Comparison of ENCODE assay signal across 33 cellular contexts in genomic region chr11:124825876-124826275, GRCh38.
"Had no signal": no experiment of that assay in that cellular context is flagged by ENCODE, and none has a peak within 500 bp of the region (broad histone marks: within the 10 kb centered on the region; RNA-seq: fewer than 3 reads in every experiment).

No MANE protein-coding gene starts in this region.

- H3K27me3 ChIP-seq: ascending aorta, breast epithelium had no signal

- H3K27ac ChIP-seq: ascending aorta, breast epithelium, esophagus squamous epithelium, gastroesophageal sphincter, WERI-Rb-1 had no signal

- H3K4me3 ChIP-seq: ascending aorta, breast epithelium, esophagus squamous epithelium, gastroesophageal sphincter had no signal

- DNase-seq: activated B cell treated with CpG ODN at 0.5 μM for 24 hours; activated CD4-positive, alpha-beta T cell treated with anti-CD3 and anti-CD28 coated beads for 48 hours; activated CD4-positive, alpha-beta T cell treated with anti-CD3 and anti-CD28 coated beads, Interleukin-2, amount 50 U/mL, for 1 hour; activated CD4-positive, alpha-beta T cell treated with anti-CD3 and anti-CD28 coated beads, Interleukin-2, amount 50 U/mL, for 48 hours; activated CD8-positive, alpha-beta memory T cell treated with anti-CD3 and anti-CD28 coated beads, Interleukin-2, amount 10 ng/mL, durations not matched to agents 7 days and 5 days; activated CD8-positive, alpha-beta memory T cell treated with anti-CD3 and anti-CD28 coated beads, Interleukin-2, amount 50 U/mL, for 4 hours; activated CD8-positive, alpha-beta T cell treated with anti-CD3 and anti-CD28 coated beads for 36 hours; activated gamma-delta T cell; activated naive CD4-positive, alpha-beta T cell; activated naive CD4-positive, alpha-beta T cell treated with anti-CD3 and anti-CD28 coated beads, Interleukin-2, amount 10 ng/mL, durations not matched to agents 7 days and 5 days; activated naive CD8-positive, alpha-beta T cell treated with anti-CD3 and anti-CD28 coated beads, Interleukin-2, amount 10 ng/mL, durations not matched to agents 7 days and 5 days; activated T-cell treated with anti-CD3 and anti-CD28 coated beads, Interleukin-2, amount 50 U/mL, for 24 hours; activated T-cell treated with anti-CD3 and anti-CD28 coated beads, Interleukin-2, amount 50 U/mL, for 72 hours; cortex of kidney; dermis blood vessel endothelial cell; effector CD4-positive, alpha-beta T cell; effector memory CD8-positive, alpha-beta T cell; erythroblast; esophagus squamous epithelium; foreskin melanocyte; T-helper 1 cell; T-helper 17 cell; T1000; WERI-Rb-1 had no signal

- H3K36me3 Mint-ChIP-seq: activated CD8-positive, alpha-beta memory T cell treated with anti-CD3 and anti-CD28 coated beads, Interleukin-2, amount 10 ng/mL, durations not matched to agents 7 days and 5 days; activated naive CD4-positive, alpha-beta T cell treated with anti-CD3 and anti-CD28 coated beads, Interleukin-2, amount 10 ng/mL, durations not matched to agents 7 days and 5 days; activated naive CD4-positive, alpha-beta T cell treated with anti-CD3 and anti-CD28 coated beads, Interleukin-2, amount 50 U/mL, for 72 hours; activated naive CD8-positive, alpha-beta T cell treated with anti-CD3 and anti-CD28 coated beads, Interleukin-2, amount 10 ng/mL, durations not matched to agents 7 days and 5 days; brain had no signal

- H3K9me3 ChIP-seq: ascending aorta, breast epithelium, esophagus squamous epithelium, gastroesophageal sphincter had no signal

- H3K36me3 ChIP-seq: ascending aorta, breast epithelium, esophagus squamous epithelium, gastroesophageal sphincter, WERI-Rb-1 had no signal

- H3K27ac Mint-ChIP-seq: activated B cell treated with CpG ODN at 0.5 μM for 24 hours; activated CD8-positive, alpha-beta memory T cell treated with anti-CD3 and anti-CD28 coated beads, Interleukin-2, amount 10 ng/mL, durations not matched to agents 7 days and 5 days; activated CD8-positive, alpha-beta T cell treated with anti-CD3 and anti-CD28 coated beads for 36 hours; activated naive CD4-positive, alpha-beta T cell treated with anti-CD3 and anti-CD28 coated beads, Interleukin-2, amount 10 ng/mL, durations not matched to agents 7 days and 5 days; activated naive CD4-positive, alpha-beta T cell treated with anti-CD3 and anti-CD28 coated beads, Interleukin-2, amount 50 U/mL, for 72 hours; activated naive CD8-positive, alpha-beta T cell treated with anti-CD3 and anti-CD28 coated beads, Interleukin-2, amount 10 ng/mL, durations not matched to agents 7 days and 5 days; activated T-cell treated with anti-CD3 and anti-CD28 coated beads, Interleukin-2, amount 50 U/mL, for 24 hours; activated T-cell treated with anti-CD3 and anti-CD28 coated beads, Interleukin-2, amount 50 U/mL, for 72 hours; brain; effector memory CD8-positive, alpha-beta T cell; T-helper 17 cell; T-helper 2 cell treated with Interferon-gamma antibody and Interleukin-4, amounts not matched to agents 5 μg/mL and 100 μg/mL, for 36 hours had no signal

- H3K4me1 ChIP-seq: ascending aorta, breast epithelium, esophagus squamous epithelium, gastroesophageal sphincter had no signal

- FAIRE-seq: colon had no signal

- ATAC-seq: activated CD4-positive, CD25-positive, alpha-beta regulatory T cell treated with anti-CD3 and anti-CD28 coated beads, Interleukin-2, amount 50 U/mL, for 24 hours; activated CD8-positive, alpha-beta memory T cell treated with anti-CD3 and anti-CD28 coated beads, Interleukin-2, amount 10 ng/mL, durations not matched to agents 7 days and 5 days; activated CD8-positive, alpha-beta T cell treated with anti-CD3 and anti-CD28 coated beads for 36 hours; activated naive CD4-positive, alpha-beta T cell treated with anti-CD3 and anti-CD28 coated beads, Interleukin-2, amount 50 U/mL, for 72 hours; activated T-cell treated with anti-CD3 and anti-CD28 coated beads, Interleukin-2, amount 50 U/mL, for 72 hours; effector memory CD8-positive, alpha-beta T cell; gastroesophageal sphincter; T-helper 17 cell had no signal

- H3K9me3 Mint-ChIP-seq: activated B cell treated with CpG ODN at 0.5 μM for 24 hours; activated CD8-positive, alpha-beta T cell treated with anti-CD3 and anti-CD28 coated beads for 36 hours; activated naive CD4-positive, alpha-beta T cell treated with anti-CD3 and anti-CD28 coated beads, Interleukin-2, amount 10 ng/mL, durations not matched to agents 7 days and 5 days; activated naive CD4-positive, alpha-beta T cell treated with anti-CD3 and anti-CD28 coated beads, Interleukin-2, amount 50 U/mL, for 72 hours; activated naive CD8-positive, alpha-beta T cell treated with anti-CD3 and anti-CD28 coated beads, Interleukin-2, amount 10 ng/mL, durations not matched to agents 7 days and 5 days; activated T-cell treated with anti-CD3 and anti-CD28 coated beads, Interleukin-2, amount 50 U/mL, for 24 hours; activated T-cell treated with anti-CD3 and anti-CD28 coated beads, Interleukin-2, amount 50 U/mL, for 72 hours; central memory CD8-positive, alpha-beta T cell; effector memory CD8-positive, alpha-beta T cell; T-helper 2 cell treated with Interferon-gamma antibody and Interleukin-4, amounts not matched to agents 5 μg/mL and 100 μg/mL, for 36 hours had no signal

- H3K4me3 Mint-ChIP-seq: activated B cell treated with CpG ODN at 0.5 μM for 24 hours; activated CD8-positive, alpha-beta memory T cell treated with anti-CD3 and anti-CD28 coated beads, Interleukin-2, amount 10 ng/mL, durations not matched to agents 7 days and 5 days; activated CD8-positive, alpha-beta T cell treated with anti-CD3 and anti-CD28 coated beads for 36 hours; activated naive CD4-positive, alpha-beta T cell treated with anti-CD3 and anti-CD28 coated beads, Interleukin-2, amount 10 ng/mL, durations not matched to agents 7 days and 5 days; activated naive CD8-positive, alpha-beta T cell treated with anti-CD3 and anti-CD28 coated beads, Interleukin-2, amount 10 ng/mL, durations not matched to agents 7 days and 5 days; activated T-cell treated with anti-CD3 and anti-CD28 coated beads, Interleukin-2, amount 50 U/mL, for 24 hours; activated T-cell treated with anti-CD3 and anti-CD28 coated beads, Interleukin-2, amount 50 U/mL, for 72 hours; brain; central memory CD8-positive, alpha-beta T cell; effector memory CD8-positive, alpha-beta T cell; T-helper 17 cell; T-helper 2 cell treated with Interferon-gamma antibody and Interleukin-4, amounts not matched to agents 5 μg/mL and 100 μg/mL, for 36 hours had no signal

- H3K4me1 Mint-ChIP-seq: activated B cell treated with CpG ODN at 0.5 μM for 24 hours; activated CD8-positive, alpha-beta memory T cell treated with anti-CD3 and anti-CD28 coated beads, Interleukin-2, amount 10 ng/mL, durations not matched to agents 7 days and 5 days; activated naive CD4-positive, alpha-beta T cell treated with anti-CD3 and anti-CD28 coated beads, Interleukin-2, amount 10 ng/mL, durations not matched to agents 7 days and 5 days; activated naive CD8-positive, alpha-beta T cell treated with anti-CD3 and anti-CD28 coated beads, Interleukin-2, amount 10 ng/mL, durations not matched to agents 7 days and 5 days; central memory CD8-positive, alpha-beta T cell; T-helper 17 cell had no signal
